Comparison of ENCODE assay signal across 1 cellular context in genomic region chr6:83467620-83468036, GRCh38.
TF ChIP-seq lines count a peak whose summit lies in the region.

No MANE protein-coding gene starts in this region.

TF ChIP-seq in HCT116, 20 proteins besides CTCF, POLR2A, EP300 and RAD21 (continued from another document):
- TF ChIP-seq REST (IDR thresholded peaks at IDR 0.05; ENCODE audit: low read depth) (no peak), EZH2phosphoT487 (IDR thresholded peaks at IDR 0.05; ENCODE audit: borderline replicate concordance) (no peak), JUND (IDR thresholded peaks at IDR 0.05) (no peak), MAX (IDR thresholded peaks at IDR 0.05) (no peak), SIN3A (IDR thresholded peaks at IDR 0.05; ENCODE audit: low read depth) (no peak), EGR1 (IDR thresholded peaks at IDR 0.05; ENCODE audit: low read depth) (no peak), ELF1 (IDR thresholded peaks at IDR 0.05; ENCODE audit: borderline replicate concordance, low read depth) (no peak), FOSL1 (IDR thresholded peaks at IDR 0.05; ENCODE audit: low read depth) (no peak), ZFX (IDR thresholded peaks at IDR 0.05) (no peak), ZNF274 (IDR thresholded peaks at IDR 0.05; ENCODE audit: low read depth, low read length) (no peak), CEBPB (IDR thresholded peaks at IDR 0.05; ENCODE audit: low read depth) (no peak), YY1 (IDR thresholded peaks at IDR 0.05; ENCODE audit: extremely low read depth, insufficient replicate concordance, low read depth, low read length) (no peak), ATF3 (IDR thresholded peaks at IDR 0.05) (no peak), EZH2 (IDR thresholded peaks at IDR 0.05) (no peak), CBX3 (IDR thresholded peaks at IDR 0.05; ENCODE audit: low read depth) (no peak)
